ENCODE assay signal across 9 cellular contexts in the genomic region with DNA sequence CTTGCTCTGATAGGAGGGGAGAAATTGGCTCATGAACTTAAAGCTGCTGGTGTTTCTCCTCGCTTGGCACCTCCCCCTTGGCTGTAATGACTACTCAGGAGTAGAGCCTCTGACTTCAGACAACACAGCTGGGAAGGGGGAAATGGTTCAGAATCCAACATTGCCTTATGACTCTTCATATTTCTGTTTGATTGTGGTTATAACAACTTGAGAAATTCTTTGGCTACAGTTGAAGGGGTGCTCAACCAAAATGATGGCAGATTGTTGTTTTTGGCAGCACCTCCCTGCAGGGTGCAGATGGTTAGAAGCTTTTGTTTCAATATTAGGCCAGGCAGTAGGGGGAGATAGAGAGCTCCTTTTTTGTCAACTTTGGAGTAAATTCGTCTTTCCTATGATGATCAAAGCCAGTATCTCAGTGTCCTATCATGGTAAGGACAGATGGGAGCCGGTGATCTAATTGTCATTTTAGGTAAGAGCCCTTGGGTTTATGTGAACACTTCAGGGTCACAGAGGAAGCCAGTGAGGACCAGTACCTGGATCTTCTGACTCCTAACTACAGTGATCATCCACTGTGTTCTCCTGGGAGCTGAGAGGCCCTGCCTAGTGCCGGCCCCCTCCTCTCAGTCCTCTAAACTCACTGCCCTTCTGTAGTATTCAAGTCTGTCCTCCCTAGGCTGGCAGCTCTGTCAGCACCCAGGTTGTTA. TPM values are rescaled to one million over a fixed set of nuclear protein-coding genes. Genes with fewer than 3 reads are reported as not detected.
DNase-seq lines count a peak whose midpoint lies in the region; ATAC-seq, FAIRE-seq and TF ChIP-seq lines count a peak whose summit lies in the region.
"Had no signal": no experiment of that assay in that cellular context is flagged by ENCODE, and none has a peak within 500 bp of the region (broad histone marks: within the 10 kb centered on the region; RNA-seq: fewer than 3 reads in every experiment).

No MANE protein-coding gene starts in this region.

- CTCF ChIA-PET in PC-9 (lab: Charles Lee) (interaction anchor here (0.5 to 1.5 kb wide), 18 partner anchors 15 to 335 kb away, joined by 3 to 24 read pairs (median 4); partner anchors contain the start of gene TGM2), HepG2 (lab: Yijun Ruan, JAX; ENCODE audit: low intra/inter-chr PET ratio, low total read pairs) (interaction anchor here (1.1 to 6.8 kb wide), 7 partner anchors 14 to 149 kb away, joined by 3 to 76 read pairs (median 4); partner anchors contain the start of gene TGM2)

- ATAC-seq in HG03439 (IDR thresholded peaks at IDR 0.05; ENCODE audit: unreplicated experiment) (peak; percentile 52), HepG2 (peak; percentile 82)

- H3K27ac ChIP-seq in PC-9 = peak overlapping the region; percentile 53
- peak overlapping the region; percentile 49 for H3K27ac ChIP-seq in colonic mucosa
- no peak overlapping the region for H3K27ac ChIP-seq in HepG2 (ENCODE audit: extremely low read length, insufficient read depth, low read length)

- H3K79me2 ChIP-seq in PC-9 (ENCODE audit: low read depth) = peaks cover 4% of the 10 kb centered on the region; the same call in 1 of the 2 replicates
- peaks cover 20% of the 10 kb centered on the region for H3K79me2 ChIP-seq in HepG2 (ENCODE audit: insufficient read depth, low read length)

- intact Hi-C loops in PC-9 (cut with micrococcal nuclease; ENCODE audit: unreplicated experiment) = loop anchor here (1.0 to 2.0 kb wide), 6 partner anchors 17 to 148 kb away; partner anchors contain the start of gene TGM2
- intact Hi-C loops in colonic mucosa (cut with DNase I) = loop anchor here (5.0 to 10.0 kb wide), 3 partner anchors 94 to 251 kb away; partner anchors contain the start of gene TGM2
- intact Hi-C loops in HepG2 (cut with micrococcal nuclease; ENCODE audit: unreplicated experiment) = loop anchor here (1.0 to 2.0 kb wide), 3 partner anchors 37 to 148 kb away; partner anchors contain the start of gene TGM2

- TF ChIP-seq RAD21 in HepG2 (CRISPR knock-in tag; IDR thresholded peaks at IDR 0.05) = peak; percentile 79

- H3F3A ChIP-seq in PC-9 (ENCODE audit: insufficient read depth, low read depth) = peaks cover 16% of the 10 kb centered on the region

- TF ChIP-seq POLR2A in HepG2 (IDR thresholded peaks at IDR 0.05; ENCODE audit: insufficient read depth in 1 of 2, low read depth in 2 of 2, low read length in 2 of 2) = no peak

- no peaks in the 10 kb centered on the region for H4K20me1 ChIP-seq in PC-9 (ENCODE audit: insufficient read depth)
- H4K20me1 ChIP-seq in HepG2 (ENCODE audit: insufficient read depth, low read length) = peaks cover 6% of the 10 kb centered on the region; the same call in 1 of the 2 replicates

- no peaks in the 10 kb centered on the region for H3K9me2 ChIP-seq in PC-9 (ENCODE audit: insufficient read depth)

- H3K4me2 ChIP-seq in PC-9 (no peak overlapping the region), HepG2 (ENCODE audit: low read depth, low read length) (no peak overlapping the region)

- 73% methylated on average over 4 of the region's 4 CpGs for WGBS in HepG2 (ENCODE audit: low lambda C conversion rate)

- TF ChIP-seq EP300 in HepG2 (IDR thresholded peaks at IDR 0.05; ENCODE audit: low read depth in 2 of 2, low read length in 2 of 2) (no peak), HepG2 (CRISPR knock-in tag; IDR thresholded peaks at IDR 0.05; ENCODE audit: borderline replicate concordance) (no peak)

- peaks cover 42% of the 10 kb centered on the region for H3K36me3 ChIP-seq in PC-9 (ENCODE audit: low read depth)
- peaks cover 5% of the 10 kb centered on the region for H3K36me3 ChIP-seq in colonic mucosa
- H3K36me3 ChIP-seq in HepG2 (replicated peaks in 1 of 2; ENCODE audit: control insufficient read depth in 1 of 2, insufficient read depth in 2 of 2, low read length in 2 of 2) = peaks cover 33 to 63% of the 10 kb centered on the region in 2 experiments

- H3K4me3 ChIP-seq in PC-9 (no peak overlapping the region), colonic mucosa (no peak overlapping the region), HepG2 (replicated peaks in 1 of 3; ENCODE audit: insufficient read depth in 1 of 3, low read depth in 2 of 3, low read length in 3 of 3) (no peak overlapping the region)

- TF ChIP-seq CTCF in PC-9 (conservative IDR thresholded peaks at IDR 0.05) (peak; percentile 85), colonic mucosa (IDR thresholded peaks at IDR 0.05) (peak; percentile 74), HepG2 (CRISPR knock-in tag; IDR thresholded peaks at IDR 0.05) (peak; percentile 84)

- H3K4me1 ChIP-seq in PC-9 (replicated peaks; ENCODE audit: insufficient read depth) = peaks cover 26% of the 10 kb centered on the region
- no peaks in the 10 kb centered on the region for H3K4me1 ChIP-seq in colonic mucosa
- peaks cover 36% of the 10 kb centered on the region for H3K4me1 ChIP-seq in HepG2 (ENCODE audit: insufficient read depth, low read length)

- no peaks in the 10 kb centered on the region for H3K27me3 ChIP-seq in PC-9 (ENCODE audit: insufficient read depth, low read depth)
- H3K27me3 ChIP-seq in colonic mucosa = no peaks in the 10 kb centered on the region
- H3K27me3 ChIP-seq in HepG2 (ENCODE audit: control insufficient read depth in 1 of 2, insufficient read depth in 2 of 2, low read length in 2 of 2) = no peaks in the 10 kb centered on the region

- H2AFZ ChIP-seq in PC-9 (no peak overlapping the region), HepG2 (ENCODE audit: low read length) (no peak overlapping the region)

- BruUV-seq in PC-9 (replicated peaks; lab: Mats Ljungman, UMichigan) (no TSS peak), HepG2 (replicated peaks; lab: Mats Ljungman, UMichigan) (no TSS peak)

- in situ Hi-C loops in HepG2 (cut with HindIII; ENCODE audit: extremely low pct_ligation_motif_present, low pct_unique_long_range_greater_than_20kb) = loop anchor here (25.0 kb wide), 1 partner anchor 339 kb away; no protein-coding TSS in a partner anchor

- FAIRE-seq in HepG2 (lab: Jason Lieb, UNC) = peak; percentile 52
- FAIRE-seq: colon had no signal

- POLR2A ChIA-PET in PC-9 (lab: Charles Lee; ENCODE audit: unreplicated experiment) (interaction anchor here (0.6 to 1.0 kb wide), 5 partner anchors 11 to 91 kb away, joined by 3 to 5 read pairs (median 4); no protein-coding TSS in a partner anchor), HepG2 (lab: Yijun Ruan, JAX) (interaction anchor here (0.6 to 1.9 kb wide), 10 partner anchors 9 to 148 kb away, joined by 3 to 15 read pairs (median 6); partner anchors contain the start of genes RPRD1B, TGM2 and TTI1)

- H3K9ac ChIP-seq in colonic mucosa (ENCODE audit: low read depth in 2 of 2, low read length in 2 of 2) (peak overlapping the region in 1 of 2 donors; percentile 9), HepG2 (ENCODE audit: insufficient read depth, low read depth, low read length) (no peak overlapping the region)

- H3K9me3 ChIP-seq in PC-9 (ENCODE audit: insufficient read depth, low read depth) = peaks cover 4% of the 10 kb centered on the region
- no peaks in the 10 kb centered on the region for H3K9me3 ChIP-seq in colonic mucosa
- no peaks in the 10 kb centered on the region for H3K9me3 ChIP-seq in HepG2 (ENCODE audit: low read length)

- DNase-seq in NCI-H2081 (lab: John Stamatoyannopoulos, UW) (peak; percentile 23 to 39), NCI-H2081 treated with DMSO at 0.1 percent for 48 hours (lab: John Stamatoyannopoulos, UW) (no peak), PC-9 (peak; percentile 63 to 80), colonic mucosa (peak; percentile 74), HepG2 (ENCODE audit: low spot score) (peak; percentile 76), superior temporal gyrus (ENCODE audit: extremely low spot score) (peak; percentile 82), NCI-H2107 (lab: John Stamatoyannopoulos, UW) (no peak)

RNA-seq across cellular contexts. Expression of gene RPRD1B, which starts 39.9 kb away (rescaled TPM):
- total RNA-seq in PC-9 (2021) = 55.1 and 60.1 TPM in 2 replicates
- total RNA-seq in colonic mucosa = 10 to 100 TPM; 22.7 to 42.5 TPM
- 41.5 and 45.6 TPM in 2 replicates for total RNA-seq in HepG2 (2016; rRNA removed; fragmentation: Illumina TruSeq; extraction: Trizol)
- total RNA-seq in HepG2 (2016; cell fraction: cytosol; rRNA removed; fragmentation: Illumina TruSeq; extraction: Trizol; ENCODE audit: low read depth) = 88.9 and 116 TPM in 2 replicates
- total RNA-seq in HepG2 (2016; cell fraction: insoluble cytoplasmic fraction; rRNA removed; fragmentation: Illumina TruSeq; extraction: Trizol) = 39.5 and 44.6 TPM in 2 replicates
- total RNA-seq in HepG2 (2016; cell fraction: membrane; rRNA removed; fragmentation: Illumina TruSeq; extraction: Trizol) = 25.9 and 26.4 TPM in 2 replicates
- 54.7 and 73.0 TPM in 2 replicates for total RNA-seq in HepG2 (2016; cell fraction: nucleus; rRNA removed; fragmentation: Illumina TruSeq; extraction: Trizol)
- polyA plus RNA-seq in HepG2 (2011; rRNA removed) = 29.7 and 31.1 TPM in 2 replicates
- 16.3 and 23.0 TPM in 2 replicates for polyA plus RNA-seq in HepG2 (2011; cell fraction: cytosol; rRNA removed)
- polyA plus RNA-seq in HepG2 (2011; cell fraction: nucleus; rRNA removed) = 23.9 and 28.8 TPM in 2 replicates
- polyA plus RNA-seq in HepG2 (2012) = 25.6 and 28.2 TPM in 2 replicates
- polyA plus RNA-seq in HepG2 (2016; cell fraction: cytosol; fragmentation: Illumina TruSeq; extraction: Trizol; ENCODE audit: low read depth) = 1.9 and 2.1 TPM in 2 replicates
- polyA plus RNA-seq in HepG2 (2016; cell fraction: insoluble cytoplasmic fraction; fragmentation: Illumina TruSeq; extraction: Trizol; ENCODE audit: low read depth) = 40.0 and 47.0 TPM in 2 replicates
- polyA plus RNA-seq in HepG2 (2016; cell fraction: membrane; fragmentation: Illumina TruSeq; extraction: Trizol; ENCODE audit: low read depth) = 7.1 and 7.5 TPM in 2 replicates
- polyA plus RNA-seq in HepG2 (2016; cell fraction: nucleus; fragmentation: Illumina TruSeq; extraction: Trizol; ENCODE audit: insufficient read depth, low read depth) = 61.9 and 76.1 TPM in 2 replicates
- polyA minus RNA-seq in HepG2 (2011; rRNA and poly(A)+ RNA removed; ENCODE audit: low replicate concordance) = 39.2 and 72.4 TPM in 2 replicates
- 36.2 and 48.9 TPM in 2 replicates for polyA minus RNA-seq in HepG2 (2011; cell fraction: cytosol; rRNA and poly(A)+ RNA removed)
- polyA minus RNA-seq in HepG2 (2011; cell fraction: nucleus; rRNA and poly(A)+ RNA removed) = 98.0 and 104 TPM in 2 replicates

RNA-seq across cellular contexts. Expression of gene TTI1, which starts 40.2 kb away (rescaled TPM):
- total RNA-seq in PC-9 (2021) (29.1 and 34.2 TPM in 2 replicates), colonic mucosa (10 to 100 TPM; 10.2 to 23.0 TPM), HepG2 (2016; rRNA removed; fragmentation: Illumina TruSeq; extraction: Trizol) (39.8 and 51.7 TPM in 2 replicates)
- 4.3 and 5.3 TPM in 2 replicates for total RNA-seq in HepG2 (2016; cell fraction: cytosol; rRNA removed; fragmentation: Illumina TruSeq; extraction: Trizol; ENCODE audit: low read depth)
- 39.0 and 48.3 TPM in 2 replicates for total RNA-seq in HepG2 (2016; cell fraction: insoluble cytoplasmic fraction; rRNA removed; fragmentation: Illumina TruSeq; extraction: Trizol)
- total RNA-seq in HepG2 (2016; cell fraction: membrane; rRNA removed; fragmentation: Illumina TruSeq; extraction: Trizol) = 12.1 and 12.8 TPM in 2 replicates
- total RNA-seq in HepG2 (2016; cell fraction: nucleus; rRNA removed; fragmentation: Illumina TruSeq; extraction: Trizol) = 53.4 and 63.7 TPM in 2 replicates
- polyA plus RNA-seq in HepG2 (2011; rRNA removed) = 21.5 and 22.9 TPM in 2 replicates
- polyA plus RNA-seq in HepG2 (2011; cell fraction: cytosol; rRNA removed) = 15.4 and 16.2 TPM in 2 replicates
- polyA plus RNA-seq in HepG2 (2011; cell fraction: nucleus; rRNA removed) = 16.1 and 18.5 TPM in 2 replicates
- 15.4 and 20.9 TPM in 2 replicates for polyA plus RNA-seq in HepG2 (2012)
- polyA plus RNA-seq in HepG2 (2016; cell fraction: cytosol; fragmentation: Illumina TruSeq; extraction: Trizol; ENCODE audit: low read depth) = 2.1 and 2.4 TPM in 2 replicates
- polyA plus RNA-seq in HepG2 (2016; cell fraction: insoluble cytoplasmic fraction; fragmentation: Illumina TruSeq; extraction: Trizol; ENCODE audit: low read depth) = 23.2 and 30.3 TPM in 2 replicates
- 3.8 and 4.7 TPM in 2 replicates for polyA plus RNA-seq in HepG2 (2016; cell fraction: membrane; fragmentation: Illumina TruSeq; extraction: Trizol; ENCODE audit: low read depth)
- 32.5 and 34.5 TPM in 2 replicates for polyA plus RNA-seq in HepG2 (2016; cell fraction: nucleus; fragmentation: Illumina TruSeq; extraction: Trizol; ENCODE audit: insufficient read depth, low read depth)
- 67.8 and 87.6 TPM in 2 replicates for polyA minus RNA-seq in HepG2 (2011; rRNA and poly(A)+ RNA removed; ENCODE audit: low replicate concordance)
- polyA minus RNA-seq in HepG2 (2011; cell fraction: cytosol; rRNA and poly(A)+ RNA removed) = 20.3 and 23.7 TPM in 2 replicates
- polyA minus RNA-seq in HepG2 (2011; cell fraction: nucleus; rRNA and poly(A)+ RNA removed) = 72.5 and 93.6 TPM in 2 replicates

Comparison
In these comparisons a context has a peak if more than half of its experiments do, and no peak if none do; other contexts are left out.
1. DNase-seq: peak in NCI-H2081 (2 of 2), PC-9 (2 of 2), colonic mucosa (single experiment), HepG2 (single experiment) and superior temporal gyrus (single experiment); none in NCI-H2081 treated with DMSO at 0.1 percent for 48 hours (single experiment) and NCI-H2107 (single experiment).
2. Peak in every context shown above with its lines, with median percentiles within 50 percentile points of each other: CTCF ChIP-seq.